Comparison of ENCODE assay signal across 1 cellular context in the genomic region with DNA sequence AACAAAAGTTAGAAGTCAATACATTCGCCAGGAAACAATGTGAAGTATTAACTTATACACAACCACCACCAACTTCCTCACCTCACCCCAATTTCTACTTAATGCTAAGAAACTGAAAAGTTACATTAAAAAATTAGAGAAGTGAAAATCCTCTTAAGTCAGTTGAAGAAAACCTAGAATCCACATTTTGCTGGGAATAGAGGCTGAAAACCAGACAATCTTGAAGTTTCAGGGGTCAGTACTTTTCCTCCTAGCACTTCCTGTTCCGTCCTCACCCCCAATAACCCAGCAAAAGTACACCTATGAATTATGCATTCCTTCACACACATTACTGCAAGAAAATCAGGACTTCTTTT.
TF ChIP-seq lines count a peak whose summit lies in the region.

No MANE protein-coding gene starts in this region.

TF ChIP-seq in K562, 482 proteins besides CTCF, POLR2A, EP300 and RAD21 (continued from another document):
- 0 out of 2 replicates have a peak, but pooled peaks have one; percentile 6 for TF ChIP-seq HMBOX1 (IDR thresholded peaks at IDR 0.05)
TF ChIP-seq in K562: peak in this region for 4.
